ENCODE assay signal across 9 cellular contexts in genomic region chr3:42804113-42804830, GRCh38. TPM values are rescaled to one million over a fixed set of nuclear protein-coding genes. Genes with fewer than 3 reads are reported as not detected.
DNase-seq lines count a peak whose midpoint lies in the region; ATAC-seq, FAIRE-seq and TF ChIP-seq lines count a peak whose summit lies in the region.
"Had no signal": no experiment of that assay in that cellular context is flagged by ENCODE, and none has a peak within 500 bp of the region (broad histone marks: within the 10 kb centered on the region; RNA-seq: fewer than 3 reads in every experiment).

TSS of gene HIGD1A (minus strand) at chr3:42804490. CDS start at chr3:42794253, 10,237 bp downstream.

- peak; percentile 99 for ATAC-seq in HG03432 (IDR thresholded peaks at IDR 0.05; ENCODE audit: unreplicated experiment)

- H3K9me3 ChIP-seq in kidney (ENCODE audit: control insufficient read depth in 1 of 2, low read length in 2 of 2), result no peaks in the 10 kb centered on the region

- peak; percentile 89 for TF ChIP-seq POLR2A in GM19099 (IDR thresholded peaks at IDR 0.05; ENCODE audit: extremely low read depth, insufficient read length, low read depth)

- H3K4me3 ChIP-seq in kidney (ENCODE audit: low read length in 2 of 2), result peak within 1 kb of the TSS; percentile 88 to 94

- peak; percentile 61 for FAIRE-seq in kidney (lab: Jason Lieb, UNC)
- FAIRE-seq: islet of Langerhans had no signal

- no peak for TF ChIP-seq CTCF in kidney (IDR thresholded peaks at IDR 0.05; ENCODE audit: borderline replicate concordance, extremely low read depth, insufficient read depth)

- peaks cover 15% of the 10 kb centered on the region in 2 donors for H3K4me1 ChIP-seq in kidney (ENCODE audit: control insufficient read depth in 1 of 2, insufficient read depth in 1 of 2, low read depth in 1 of 2, low read length in 2 of 2)

- peak within 1 kb of the TSS; percentile 97 to 99 for H3K27ac ChIP-seq in kidney (ENCODE audit: low read depth in 2 of 2, low read length in 2 of 2)

- peak within 1 kb of the TSS; percentile 93 to 95 for H3K9ac ChIP-seq in kidney (ENCODE audit: low read length in 2 of 2)

- intact Hi-C loops in kidney (cut with DNase I), result no loop called here

- no peaks in the 10 kb centered on the region for H3K36me3 ChIP-seq in kidney (ENCODE audit: control insufficient read depth in 1 of 2, insufficient read depth in 2 of 2, low read length in 2 of 2)

- peak; percentile 99 for DNase-seq in AG20443 (ENCODE audit: low spot score)
- peak; percentile 97 for DNase-seq in NCI-H510A (lab: John Stamatoyannopoulos, UW)
- DNase-seq in activated CD4-positive, alpha-beta T cell treated with anti-CD3 and anti-CD28 coated beads for 1 hour, result peak; percentile 88
- DNase-seq in cerebellum (ENCODE audit: low spot score), result peak; percentile 97
- DNase-seq in kidney, result peak; percentile 99
- peak; percentile 97 for DNase-seq in stimulated activated CD4-positive, alpha-beta T cell treated with anti-CD3 and anti-CD28 coated beads, Interleukin-15, amount 100 ng/mL, for 24 hours

RNA-seq across cellular contexts. Expression of gene HIGD1A, which starts in this region (rescaled TPM):
- total RNA-seq in cerebellum (75.1 TPM), kidney (207 TPM)
- polyA plus RNA-seq in kidney (ENCODE audit: insufficient read depth, low read depth, low replicate concordance), result 283 TPM

Comparison
In these comparisons a context has a peak if more than half of its experiments do, and no peak if none do; other contexts are left out.
1. Peak in every context shown above with its lines: DNase-seq, ATAC-seq, H3K4me3 ChIP-seq and H3K27ac ChIP-seq.